In the genomic region with DNA sequence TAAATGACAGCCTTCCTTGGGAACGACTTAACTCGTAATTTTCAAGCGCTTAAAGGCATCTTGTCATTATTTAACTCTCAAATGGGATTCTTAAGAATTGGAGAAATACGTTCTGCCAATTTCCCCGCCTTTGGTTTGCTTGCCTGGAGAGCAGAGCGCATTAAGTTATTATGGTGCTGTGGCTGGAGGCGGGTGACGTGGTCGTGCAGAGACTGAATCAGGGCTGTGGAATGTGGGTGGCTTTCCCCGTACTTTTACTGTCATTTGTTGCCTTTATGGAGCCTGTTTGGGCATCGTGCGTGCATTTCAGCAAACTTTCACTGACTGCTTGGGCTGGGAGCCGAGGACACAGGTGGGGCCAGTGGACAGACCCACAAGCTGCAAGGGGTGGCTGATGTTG, we compare ENCODE assay signal across 15 cellular contexts.
DNase-seq lines count a peak whose midpoint lies in the region; ATAC-seq and TF ChIP-seq lines count a peak whose summit lies in the region.
"Had no signal": no experiment of that assay in that cellular context is flagged by ENCODE, and none has a peak within 500 bp of the region (broad histone marks: within the 10 kb centered on the region; RNA-seq: fewer than 3 reads in every experiment).

No MANE protein-coding gene starts in this region.

- DNase-seq in Caki2 (ENCODE audit: low read depth) (peak; percentile 10), LoVo (ENCODE audit: low spot score) (peak; percentile 10), dedifferentiated amniotic fluid mesenchymal stem cell (ENCODE audit: extremely low spot score) (peak; percentile 76), neural crest cell (ENCODE audit: low read depth, low spot score) (no peak), NCI-H187 (lab: John Stamatoyannopoulos, UW) (no peak), epidermal melanocyte (ENCODE audit: insufficient read length, low spot score) (no peak), COR-L47 (lab: John Stamatoyannopoulos, UW) (no peak)
- no peak for DNase-seq in activated CD4-positive, alpha-beta T cell treated with anti-CD3 and anti-CD28 coated beads for 36 hours
- DNase-seq: effector memory CD8-positive, alpha-beta T cell; hippocampal formation; NCI-H1417; NCI-H69; SHP77 treated with DMSO at 0.1 percent for 48 hours; stimulated activated CD4-positive, alpha-beta T cell treated with anti-CD3 and anti-CD28 coated beads, Interleukin-1b, Interleukin-23, amount 100 ng/mL, for 48 hours had no signal

- ATAC-seq in activated CD4-positive, alpha-beta T cell treated with anti-CD3 and anti-CD28 coated beads for 36 hours: no peak
- ATAC-seq: effector memory CD8-positive, alpha-beta T cell; stimulated activated effector memory CD8-positive, alpha-beta T cell treated with anti-CD3 and anti-CD28 coated beads, Interleukin-12 subunit alpha, Interleukin-12 subunit beta, amount 100 ng/mL, for 72 hours had no signal

- no peak overlapping the region for H3K4me3 Mint-ChIP-seq in neural crest cell
- no peak overlapping the region for H3K4me3 Mint-ChIP-seq in activated CD4-positive, alpha-beta T cell treated with anti-CD3 and anti-CD28 coated beads for 36 hours
- H3K4me3 Mint-ChIP-seq: effector memory CD8-positive, alpha-beta T cell; stimulated activated effector memory CD8-positive, alpha-beta T cell treated with anti-CD3 and anti-CD28 coated beads, Interleukin-12 subunit alpha, Interleukin-12 subunit beta, amount 100 ng/mL, for 72 hours had no signal

- no peak for TF ChIP-seq CTCF in neural crest cell (conservative IDR thresholded peaks at IDR 0.05)

- H3K36me3 Mint-ChIP-seq in neural crest cell (ENCODE audit: low read depth): no peaks in the 10 kb centered on the region
- H3K36me3 Mint-ChIP-seq in activated CD4-positive, alpha-beta T cell treated with anti-CD3 and anti-CD28 coated beads for 36 hours (ENCODE audit: low read depth): no peaks in the 10 kb centered on the region
- H3K36me3 Mint-ChIP-seq: stimulated activated effector memory CD8-positive, alpha-beta T cell treated with anti-CD3 and anti-CD28 coated beads, Interleukin-12 subunit alpha, Interleukin-12 subunit beta, amount 100 ng/mL, for 72 hours had no signal

- peaks cover 30% of the 10 kb centered on the region for H3K4me1 Mint-ChIP-seq in neural crest cell
- H3K4me1 Mint-ChIP-seq in activated CD4-positive, alpha-beta T cell treated with anti-CD3 and anti-CD28 coated beads for 36 hours: no peaks in the 10 kb centered on the region

- peaks cover 5% of the 10 kb centered on the region for H3K27me3 Mint-ChIP-seq in neural crest cell (ENCODE audit: low read depth)
- peaks cover 10% of the 10 kb centered on the region for H3K27me3 Mint-ChIP-seq in activated CD4-positive, alpha-beta T cell treated with anti-CD3 and anti-CD28 coated beads for 36 hours

- in situ Hi-C loops in Caki2 (cut with HindIII; ENCODE audit: low pct_unique_long_range_greater_than_20kb, low sequenced_read_pairs): no loop called here

- POLR2A ChIA-PET in activated CD4-positive, alpha-beta T cell treated with anti-CD3 and anti-CD28 coated beads for 36 hours (lab: Charles Lee): no interaction called here

- H3K9me3 Mint-ChIP-seq in neural crest cell: no peaks in the 10 kb centered on the region
- H3K9me3 Mint-ChIP-seq in activated CD4-positive, alpha-beta T cell treated with anti-CD3 and anti-CD28 coated beads for 36 hours (ENCODE audit: low read depth): no peaks in the 10 kb centered on the region
- H3K9me3 Mint-ChIP-seq: effector memory CD8-positive, alpha-beta T cell; stimulated activated effector memory CD8-positive, alpha-beta T cell treated with anti-CD3 and anti-CD28 coated beads, Interleukin-12 subunit alpha, Interleukin-12 subunit beta, amount 100 ng/mL, for 72 hours had no signal

- H3K27ac Mint-ChIP-seq in neural crest cell (ENCODE audit: unreplicated experiment): peak overlapping the region; percentile 82
- H3K27ac Mint-ChIP-seq in activated CD4-positive, alpha-beta T cell treated with anti-CD3 and anti-CD28 coated beads for 36 hours: no peak overlapping the region
- H3K27ac Mint-ChIP-seq: stimulated activated effector memory CD8-positive, alpha-beta T cell treated with anti-CD3 and anti-CD28 coated beads, Interleukin-12 subunit alpha, Interleukin-12 subunit beta, amount 100 ng/mL, for 72 hours had no signal

- intact Hi-C loops in activated CD4-positive, alpha-beta T cell treated with anti-CD3 and anti-CD28 coated beads for 36 hours (cut with DNase I, micrococcal nuclease): no loop called here

- CTCF ChIA-PET in activated CD4-positive, alpha-beta T cell treated with anti-CD3 and anti-CD28 coated beads for 36 hours (lab: Charles Lee): no interaction called here

Comparison
In these comparisons a context has a peak if more than half of its experiments do, and no peak if none do; other contexts are left out.
1. DNase-seq: peak in Caki2 (single experiment), LoVo (single experiment) and dedifferentiated amniotic fluid mesenchymal stem cell (single experiment); none in neural crest cell (single experiment), NCI-H187 (0 of 2), epidermal melanocyte (single experiment), COR-L47 (single experiment) and activated CD4-positive, alpha-beta T cell treated with anti-CD3 and anti-CD28 coated beads for 36 hours (single experiment).